ENCODE assay signal across 36 cellular contexts in the genomic region with DNA sequence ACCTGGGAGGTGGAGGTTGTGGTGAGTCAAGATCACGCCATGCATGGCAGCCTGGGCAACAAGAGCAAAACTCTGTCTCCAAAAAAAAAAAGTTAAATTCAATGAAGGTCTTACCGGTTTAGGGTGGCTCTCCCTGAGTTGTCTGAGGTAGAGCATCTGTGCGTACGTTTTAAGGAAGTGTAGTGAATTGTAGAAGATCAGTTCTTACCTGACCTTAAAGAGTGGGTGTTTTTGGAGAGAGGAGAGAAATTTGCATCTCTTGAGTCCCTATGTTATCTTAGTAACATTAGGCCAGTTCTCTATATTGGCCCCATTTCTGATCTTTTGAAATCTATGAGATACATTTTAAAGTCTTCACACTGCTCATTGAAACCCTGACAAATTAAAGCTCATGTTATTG.
"Had no signal": no experiment of that assay in that cellular context is flagged by ENCODE, and none has a peak within 500 bp of the region (broad histone marks: within the 10 kb centered on the region; RNA-seq: fewer than 3 reads in every experiment).

No MANE protein-coding gene starts in this region.

- H3K36me3 Mint-ChIP-seq: activated CD4-positive, alpha-beta memory T cell treated with anti-CD3 and anti-CD28 coated beads for 36 hours; activated naive CD4-positive, alpha-beta T cell treated with anti-CD3 and anti-CD28 coated beads, Interleukin-2, amount 10 ng/mL, durations not matched to agents 7 days and 5 days; activated naive CD4-positive, alpha-beta T cell treated with anti-CD3 and anti-CD28 coated beads, Interleukin-2, amount 50 U/mL, for 24 hours; activated naive CD8-positive, alpha-beta T cell; activated naive CD8-positive, alpha-beta T cell treated with anti-CD3 and anti-CD28 coated beads, Interleukin-2, amount 10 ng/mL, durations not matched to agents 7 days and 5 days had no signal

- H3K27me3 Mint-ChIP-seq: activated B cell treated with CpG ODN at 0.5 μM for 24 hours; activated CD4-positive, alpha-beta T cell treated with anti-CD3 and anti-CD28 coated beads, Interleukin-2, amount 10 ng/mL, durations not matched to agents 24 days and 14 days; activated naive CD4-positive, alpha-beta T cell treated with anti-CD3 and anti-CD28 coated beads, Interleukin-2, amount 10 ng/mL, durations not matched to agents 7 days and 5 days; activated naive CD8-positive, alpha-beta T cell treated with anti-CD3 and anti-CD28 coated beads, Interleukin-2, amount 10 ng/mL, durations not matched to agents 7 days and 5 days; activated naive CD8-positive, alpha-beta T cell treated with anti-CD3 and anti-CD28 coated beads, Interleukin-2, amount 50 U/mL, for 24 hours; activated T-helper 17 cell treated with anti-CD3 and anti-CD28 coated beads, Interleukin-2, amount 50 U/mL, for 72 hours had no signal

- H3K4me3 ChIP-seq: ascending aorta, cardiac muscle cell had no signal

- H3K27ac ChIP-seq: ascending aorta, cardiac muscle cell, VCaP had no signal

- DNase-seq: activated B cell treated with CpG ODN at 0.5 μM for 24 hours; activated CD4-positive, alpha-beta memory T cell treated with anti-CD3 and anti-CD28 coated beads for 36 hours; activated CD4-positive, alpha-beta T cell treated with anti-CD3 and anti-CD28 coated beads for 4 hours; activated CD4-positive, alpha-beta T cell treated with anti-CD3 and anti-CD28 coated beads, Interleukin-2, amount 10 ng/mL, durations not matched to agents 24 days and 14 days; activated CD4-positive, alpha-beta T cell treated with anti-CD3 and anti-CD28 coated beads, Interleukin-2, amount 50 U/mL, for 1 hour; activated CD4-positive, alpha-beta T cell treated with anti-CD3 and anti-CD28 coated beads, Interleukin-2, amount 50 U/mL, for 4 hours; activated CD4-positive, CD25-positive, alpha-beta regulatory T cell treated with anti-CD3 and anti-CD28 coated beads, Interleukin-2, amount 50 U/mL, for 72 hours; activated CD8-positive, alpha-beta memory T cell treated with anti-CD3 and anti-CD28 coated beads, Interleukin-2, amount 50 U/mL, for 4 hours; activated CD8-positive, alpha-beta T cell treated with anti-CD3 and anti-CD28 coated beads for 36 hours; activated effector memory CD4-positive, alpha-beta T cell treated with Interleukin-2 at 50 U/mL for 16 hours; activated gamma-delta T cell; activated naive CD4-positive, alpha-beta T cell treated with anti-CD3 and anti-CD28 coated beads, Interleukin-2, amount 10 ng/mL, durations not matched to agents 7 days and 5 days; activated naive CD4-positive, alpha-beta T cell treated with Interleukin-2 at 50 U/mL for 16 hours; activated naive CD8-positive, alpha-beta T cell treated with anti-CD3 and anti-CD28 coated beads, Interleukin-2, amount 10 ng/mL, durations not matched to agents 7 days and 5 days; activated naive CD8-positive, alpha-beta T cell treated with anti-CD3 and anti-CD28 coated beads, Interleukin-2, amount 50 U/mL, for 24 hours; activated T-cell treated with anti-CD3 and anti-CD28 coated beads for 4 hours; activated T-cell treated with anti-CD3 and anti-CD28 coated beads, Interleukin-2, amount 50 U/mL, for 1 hour; activated T-cell treated with anti-CD3 and anti-CD28 coated beads, Interleukin-2, amount 50 U/mL, for 4 hours; activated T-cell treated with anti-CD3 and anti-CD28 coated beads, Interleukin-2, amount 50 U/mL, for 72 hours; amygdala; anterior cingulate cortex; SW 1271; T-helper 1 cell; T-helper 2 cell; T-helper 9 cell had no signal

- H3K27ac Mint-ChIP-seq: activated B cell treated with CpG ODN at 0.5 μM for 24 hours; activated CD4-positive, alpha-beta memory T cell treated with anti-CD3 and anti-CD28 coated beads for 36 hours; activated CD4-positive, alpha-beta T cell treated with anti-CD3 and anti-CD28 coated beads, Interleukin-2, amount 10 ng/mL, durations not matched to agents 24 days and 14 days; activated CD8-positive, alpha-beta T cell treated with anti-CD3 and anti-CD28 coated beads for 36 hours; activated naive CD4-positive, alpha-beta T cell treated with anti-CD3 and anti-CD28 coated beads, Interleukin-2, amount 10 ng/mL, durations not matched to agents 7 days and 5 days; activated naive CD4-positive, alpha-beta T cell treated with anti-CD3 and anti-CD28 coated beads, Interleukin-2, amount 50 U/mL, for 24 hours; activated naive CD8-positive, alpha-beta T cell; activated naive CD8-positive, alpha-beta T cell treated with anti-CD3 and anti-CD28 coated beads, Interleukin-2, amount 10 ng/mL, durations not matched to agents 7 days and 5 days; activated naive CD8-positive, alpha-beta T cell treated with anti-CD3 and anti-CD28 coated beads, Interleukin-2, amount 50 U/mL, for 24 hours; activated T-cell treated with anti-CD3 and anti-CD28 coated beads, Interleukin-2, amount 50 U/mL, for 72 hours; activated T-helper 1 cell treated with anti-CD3 and anti-CD28 coated beads, Interleukin-12 subunit alpha, Interleukin-12 subunit beta, Interleukin-2, Interleukin-4 antibody, amounts not matched to agents 30 ng/mL and 10 ng/mL and 1 ng/mL, durations not matched to agents 14 hours and 24 hours and 36 hours; activated T-helper 17 cell treated with anti-CD3 and anti-CD28 coated beads, Interleukin-2, amount 50 U/mL, for 72 hours; brain; T-helper 1 cell treated with Interleukin-12 subunit alpha and Interleukin-12 subunit beta and Interleukin-4 antibody, amounts not matched to agents 30 μg/mL and 1 μg/mL, for 36 hours; T-helper 2 cell treated with Interferon-gamma antibody and Interleukin-4, amounts not matched to agents 5 μg/mL and 100 μg/mL, for 36 hours had no signal

- H3K4me1 ChIP-seq: ascending aorta had no signal

- H3K27me3 ChIP-seq: ascending aorta, cardiac muscle cell had no signal

- ATAC-seq: activated CD8-positive, alpha-beta T cell treated with anti-CD3 and anti-CD28 coated beads for 36 hours; activated naive CD8-positive, alpha-beta T cell treated with anti-CD3 and anti-CD28 coated beads, Interleukin-2, amount 50 U/mL, for 24 hours; activated T-cell treated with anti-CD3 and anti-CD28 coated beads, Interleukin-2, amount 50 U/mL, for 4 hours; activated T-cell treated with anti-CD3 and anti-CD28 coated beads, Interleukin-2, amount 50 U/mL, for 72 hours; activated T-helper 17 cell treated with anti-CD3 and anti-CD28 coated beads, Interleukin-2, amount 50 U/mL, for 72 hours had no signal

- H3K9me3 Mint-ChIP-seq: activated CD4-positive, alpha-beta T cell treated with anti-CD3 and anti-CD28 coated beads, Interleukin-2, amount 10 ng/mL, durations not matched to agents 24 days and 14 days; activated naive CD4-positive, alpha-beta T cell treated with anti-CD3 and anti-CD28 coated beads, Interleukin-2, amount 50 U/mL, for 24 hours; activated T-cell treated with anti-CD3 and anti-CD28 coated beads, Interleukin-2, amount 50 U/mL, for 72 hours; activated T-helper 1 cell treated with anti-CD3 and anti-CD28 coated beads, Interleukin-12 subunit alpha, Interleukin-12 subunit beta, Interleukin-2, Interleukin-4 antibody, amounts not matched to agents 30 ng/mL and 10 ng/mL and 1 ng/mL, durations not matched to agents 14 hours and 24 hours and 36 hours; activated T-helper 17 cell treated with anti-CD3 and anti-CD28 coated beads, Interleukin-2, amount 50 U/mL, for 72 hours; central memory CD8-positive, alpha-beta T cell; T-helper 1 cell treated with Interleukin-12 subunit alpha and Interleukin-12 subunit beta and Interleukin-4 antibody, amounts not matched to agents 30 μg/mL and 1 μg/mL, for 36 hours had no signal

- H3K4me1 Mint-ChIP-seq: activated B cell treated with CpG ODN at 0.5 μM for 24 hours; activated CD4-positive, alpha-beta T cell treated with anti-CD3 and anti-CD28 coated beads, Interleukin-2, amount 10 ng/mL, durations not matched to agents 24 days and 14 days; activated naive CD4-positive, alpha-beta T cell treated with anti-CD3 and anti-CD28 coated beads, Interleukin-2, amount 10 ng/mL, durations not matched to agents 7 days and 5 days; activated naive CD4-positive, alpha-beta T cell treated with anti-CD3 and anti-CD28 coated beads, Interleukin-2, amount 50 U/mL, for 24 hours; activated naive CD8-positive, alpha-beta T cell treated with anti-CD3 and anti-CD28 coated beads, Interleukin-2, amount 10 ng/mL, durations not matched to agents 7 days and 5 days; activated naive CD8-positive, alpha-beta T cell treated with anti-CD3 and anti-CD28 coated beads, Interleukin-2, amount 50 U/mL, for 24 hours; activated T-helper 17 cell treated with anti-CD3 and anti-CD28 coated beads, Interleukin-2, amount 50 U/mL, for 72 hours; brain; central memory CD8-positive, alpha-beta T cell had no signal

- H3K4me3 Mint-ChIP-seq: activated B cell treated with CpG ODN at 0.5 μM for 24 hours; activated CD4-positive, alpha-beta memory T cell treated with anti-CD3 and anti-CD28 coated beads for 36 hours; activated CD4-positive, alpha-beta T cell treated with anti-CD3 and anti-CD28 coated beads, Interleukin-2, amount 10 ng/mL, durations not matched to agents 24 days and 14 days; activated CD8-positive, alpha-beta T cell treated with anti-CD3 and anti-CD28 coated beads for 36 hours; activated naive CD4-positive, alpha-beta T cell treated with anti-CD3 and anti-CD28 coated beads, Interleukin-2, amount 10 ng/mL, durations not matched to agents 7 days and 5 days; activated naive CD4-positive, alpha-beta T cell treated with anti-CD3 and anti-CD28 coated beads, Interleukin-2, amount 50 U/mL, for 24 hours; activated naive CD8-positive, alpha-beta T cell; activated naive CD8-positive, alpha-beta T cell treated with anti-CD3 and anti-CD28 coated beads, Interleukin-2, amount 10 ng/mL, durations not matched to agents 7 days and 5 days; activated naive CD8-positive, alpha-beta T cell treated with anti-CD3 and anti-CD28 coated beads, Interleukin-2, amount 50 U/mL, for 24 hours; activated T-cell treated with anti-CD3 and anti-CD28 coated beads, Interleukin-2, amount 50 U/mL, for 4 hours; activated T-cell treated with anti-CD3 and anti-CD28 coated beads, Interleukin-2, amount 50 U/mL, for 72 hours; activated T-helper 1 cell treated with anti-CD3 and anti-CD28 coated beads, Interleukin-12 subunit alpha, Interleukin-12 subunit beta, Interleukin-2, Interleukin-4 antibody, amounts not matched to agents 30 ng/mL and 10 ng/mL and 1 ng/mL, durations not matched to agents 14 hours and 24 hours and 36 hours; activated T-helper 17 cell treated with anti-CD3 and anti-CD28 coated beads, Interleukin-2, amount 50 U/mL, for 72 hours; brain; central memory CD8-positive, alpha-beta T cell; T-helper 1 cell treated with Interleukin-12 subunit alpha and Interleukin-12 subunit beta and Interleukin-4 antibody, amounts not matched to agents 30 μg/mL and 1 μg/mL, for 36 hours; T-helper 2 cell treated with Interferon-gamma antibody and Interleukin-4, amounts not matched to agents 5 μg/mL and 100 μg/mL, for 36 hours had no signal
